In the genomic region with DNA sequence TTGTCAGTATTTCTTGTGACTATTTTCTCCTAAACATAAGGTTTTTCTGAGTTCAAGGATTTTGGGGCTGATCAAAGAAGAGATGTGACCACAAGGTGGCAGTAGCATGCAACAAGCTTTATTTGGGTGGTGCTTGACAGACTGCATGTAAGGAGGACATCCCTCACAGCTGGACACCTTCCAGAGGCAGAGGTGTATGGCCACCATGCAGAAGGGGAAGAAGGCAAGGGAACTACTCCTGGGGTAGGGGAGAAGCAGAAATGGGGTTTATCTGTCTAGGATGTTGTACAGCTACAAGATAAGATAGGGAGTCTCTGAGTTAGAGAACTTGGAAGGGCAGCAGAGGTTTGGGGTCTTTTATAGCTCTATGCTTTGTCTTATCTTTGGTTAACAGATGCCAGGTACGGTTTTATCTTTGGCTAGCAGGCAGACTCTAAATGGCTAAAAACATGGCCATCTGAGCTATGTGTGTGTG, we compare ENCODE assay signal across 1 cellular context.
TF ChIP-seq lines count a peak whose summit lies in the region.

No MANE protein-coding gene starts in this region.

TF ChIP-seq in K562, 482 proteins besides CTCF, POLR2A, EP300 and RAD21 (continued from another document and continues in another):
- TF ChIP-seq, protein P1, sequence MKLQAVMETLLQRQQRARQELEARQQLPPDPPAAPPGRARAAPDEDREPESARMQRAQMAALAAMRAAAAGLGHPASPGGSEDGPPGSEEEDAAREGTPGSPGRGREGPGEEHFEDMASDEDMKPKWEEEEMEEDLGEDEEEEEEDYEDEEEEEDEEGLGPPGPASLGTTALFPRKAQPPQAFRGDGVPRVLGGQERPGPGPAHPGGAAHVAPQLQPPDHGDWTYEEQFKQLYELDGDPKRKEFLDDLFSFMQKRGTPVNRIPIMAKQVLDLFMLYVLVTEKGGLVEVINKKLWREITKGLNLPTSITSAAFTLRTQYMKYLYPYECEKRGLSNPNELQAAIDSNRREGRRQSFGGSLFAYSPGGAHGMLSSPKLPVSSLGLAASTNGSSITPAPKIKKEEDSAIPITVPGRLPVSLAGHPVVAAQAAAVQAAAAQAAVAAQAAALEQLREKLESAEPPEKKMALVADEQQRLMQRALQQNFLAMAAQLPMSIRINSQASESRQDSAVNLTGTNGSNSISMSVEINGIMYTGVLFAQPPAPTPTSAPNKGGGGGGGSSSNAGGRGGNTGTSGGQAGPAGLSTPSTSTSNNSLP (IDR thresholded peaks at IDR 0.05; ENCODE audit: borderline replicate concordance, low read depth, low read length): no peak
- no peak for TF ChIP-seq NFE2L1 (tag; IDR thresholded peaks at IDR 0.05; ENCODE audit: borderline replicate concordance, low read depth)
- TF ChIP-seq, protein P2, sequence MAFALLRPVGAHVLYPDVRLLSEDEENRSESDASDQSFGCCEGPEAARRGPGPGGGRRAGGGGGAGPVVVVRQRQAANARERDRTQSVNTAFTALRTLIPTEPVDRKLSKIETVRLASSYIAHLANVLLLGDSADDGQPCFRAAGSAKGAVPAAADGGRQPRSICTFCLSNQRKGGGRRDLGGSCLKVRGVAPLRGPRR (CRISPR knock-in tag; IDR thresholded peaks at IDR 0.05): no peak
- TF ChIP-seq ZNF507 (tag; conservative IDR thresholded peaks at IDR 0.05): no peak
- peak; percentile 100 for TF ChIP-seq CTBP1 (IDR thresholded peaks at IDR 0.05; ENCODE audit: borderline replicate concordance)
- TF ChIP-seq KDM4B (IDR thresholded peaks at IDR 0.05; ENCODE audit: borderline replicate concordance in 2 of 2, low read depth in 1 of 2): no peak
- peak; percentile 57; the same call in 1 of the 2 replicates for TF ChIP-seq FOXK1 (CRISPR knock-in tag; IDR thresholded peaks at IDR 0.05; ENCODE audit: borderline replicate concordance)
- peak; percentile 80 for TF ChIP-seq DACH1 (IDR thresholded peaks at IDR 0.05; ENCODE audit: partially characterized antibody)
- 0 out of 2 replicates have a peak, but pooled peaks have one; percentile 21 for TF ChIP-seq ZNF23 (CRISPR knock-in tag; IDR thresholded peaks at IDR 0.05)
- TF ChIP-seq, protein P3, sequence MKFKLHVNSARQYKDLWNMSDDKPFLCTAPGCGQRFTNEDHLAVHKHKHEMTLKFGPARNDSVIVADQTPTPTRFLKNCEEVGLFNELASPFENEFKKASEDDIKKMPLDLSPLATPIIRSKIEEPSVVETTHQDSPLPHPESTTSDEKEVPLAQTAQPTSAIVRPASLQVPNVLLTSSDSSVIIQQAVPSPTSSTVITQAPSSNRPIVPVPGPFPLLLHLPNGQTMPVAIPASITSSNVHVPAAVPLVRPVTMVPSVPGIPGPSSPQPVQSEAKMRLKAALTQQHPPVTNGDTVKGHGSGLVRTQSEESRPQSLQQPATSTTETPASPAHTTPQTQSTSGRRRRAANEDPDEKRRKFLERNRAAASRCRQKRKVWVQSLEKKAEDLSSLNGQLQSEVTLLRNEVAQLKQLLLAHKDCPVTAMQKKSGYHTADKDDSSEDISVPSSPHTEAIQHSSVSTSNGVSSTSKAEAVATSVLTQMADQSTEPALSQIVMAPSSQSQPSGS (CRISPR knock-in tag; IDR thresholded peaks at IDR 0.05): no peak
- TF ChIP-seq, protein P4, sequence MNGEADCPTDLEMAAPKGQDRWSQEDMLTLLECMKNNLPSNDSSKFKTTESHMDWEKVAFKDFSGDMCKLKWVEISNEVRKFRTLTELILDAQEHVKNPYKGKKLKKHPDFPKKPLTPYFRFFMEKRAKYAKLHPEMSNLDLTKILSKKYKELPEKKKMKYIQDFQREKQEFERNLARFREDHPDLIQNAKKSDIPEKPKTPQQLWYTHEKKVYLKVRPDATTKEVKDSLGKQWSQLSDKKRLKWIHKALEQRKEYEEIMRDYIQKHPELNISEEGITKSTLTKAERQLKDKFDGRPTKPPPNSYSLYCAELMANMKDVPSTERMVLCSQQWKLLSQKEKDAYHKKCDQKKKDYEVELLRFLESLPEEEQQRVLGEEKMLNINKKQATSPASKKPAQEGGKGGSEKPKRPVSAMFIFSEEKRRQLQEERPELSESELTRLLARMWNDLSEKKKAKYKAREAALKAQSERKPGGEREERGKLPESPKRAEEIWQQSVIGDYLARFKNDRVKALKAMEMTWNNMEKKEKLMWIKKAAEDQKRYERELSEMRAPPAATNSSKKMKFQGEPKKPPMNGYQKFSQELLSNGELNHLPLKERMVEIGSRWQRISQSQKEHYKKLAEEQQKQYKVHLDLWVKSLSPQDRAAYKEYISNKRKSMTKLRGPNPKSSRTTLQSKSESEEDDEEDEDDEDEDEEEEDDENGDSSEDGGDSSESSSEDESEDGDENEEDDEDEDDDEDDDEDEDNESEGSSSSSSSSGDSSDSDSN (IDR thresholded peaks at IDR 0.05; ENCODE audit: borderline replicate concordance in 1 of 2, low read depth in 2 of 2, low read length in 2 of 2): peak in 1 of 2 experiments; percentile 85; a peak in 2 of 4 replicates
- no peak for TF ChIP-seq ZFP30 (CRISPR knock-in tag; IDR thresholded peaks at IDR 0.05; ENCODE audit: borderline replicate concordance)
- peak; percentile 98 for TF ChIP-seq NCOR1 (IDR thresholded peaks at IDR 0.05)
- TF ChIP-seq, protein P5, sequence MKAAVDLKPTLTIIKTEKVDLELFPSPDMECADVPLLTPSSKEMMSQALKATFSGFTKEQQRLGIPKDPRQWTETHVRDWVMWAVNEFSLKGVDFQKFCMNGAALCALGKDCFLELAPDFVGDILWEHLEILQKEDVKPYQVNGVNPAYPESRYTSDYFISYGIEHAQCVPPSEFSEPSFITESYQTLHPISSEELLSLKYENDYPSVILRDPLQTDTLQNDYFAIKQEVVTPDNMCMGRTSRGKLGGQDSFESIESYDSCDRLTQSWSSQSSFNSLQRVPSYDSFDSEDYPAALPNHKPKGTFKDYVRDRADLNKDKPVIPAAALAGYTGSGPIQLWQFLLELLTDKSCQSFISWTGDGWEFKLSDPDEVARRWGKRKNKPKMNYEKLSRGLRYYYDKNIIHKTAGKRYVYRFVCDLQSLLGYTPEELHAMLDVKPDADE (conservative IDR thresholded peaks at IDR 0.05; ENCODE audit: control insufficient read depth, low read depth, low read length): no peak
- TF ChIP-seq, protein P6, sequence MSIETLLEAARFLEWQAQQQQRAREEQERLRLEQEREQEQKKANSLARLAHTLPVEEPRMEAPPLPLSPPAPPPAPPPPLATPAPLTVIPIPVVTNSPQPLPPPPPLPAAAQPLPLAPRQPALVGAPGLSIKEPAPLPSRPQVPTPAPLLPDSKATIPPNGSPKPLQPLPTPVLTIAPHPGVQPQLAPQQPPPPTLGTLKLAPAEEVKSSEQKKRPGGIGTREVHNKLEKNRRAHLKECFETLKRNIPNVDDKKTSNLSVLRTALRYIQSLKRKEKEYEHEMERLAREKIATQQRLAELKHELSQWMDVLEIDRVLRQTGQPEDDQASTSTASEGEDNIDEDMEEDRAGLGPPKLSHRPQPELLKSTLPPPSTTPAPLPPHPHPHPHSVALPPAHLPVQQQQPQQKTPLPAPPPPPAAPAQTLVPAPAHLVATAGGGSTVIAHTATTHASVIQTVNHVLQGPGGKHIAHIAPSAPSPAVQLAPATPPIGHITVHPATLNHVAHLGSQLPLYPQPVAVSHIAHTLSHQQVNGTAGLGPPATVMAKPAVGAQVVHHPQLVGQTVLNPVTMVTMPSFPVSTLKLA (conservative IDR thresholded peaks at IDR 0.05): peak; percentile 45 to 73; a peak in 3 of 4 replicates
- TF ChIP-seq, protein P7, sequence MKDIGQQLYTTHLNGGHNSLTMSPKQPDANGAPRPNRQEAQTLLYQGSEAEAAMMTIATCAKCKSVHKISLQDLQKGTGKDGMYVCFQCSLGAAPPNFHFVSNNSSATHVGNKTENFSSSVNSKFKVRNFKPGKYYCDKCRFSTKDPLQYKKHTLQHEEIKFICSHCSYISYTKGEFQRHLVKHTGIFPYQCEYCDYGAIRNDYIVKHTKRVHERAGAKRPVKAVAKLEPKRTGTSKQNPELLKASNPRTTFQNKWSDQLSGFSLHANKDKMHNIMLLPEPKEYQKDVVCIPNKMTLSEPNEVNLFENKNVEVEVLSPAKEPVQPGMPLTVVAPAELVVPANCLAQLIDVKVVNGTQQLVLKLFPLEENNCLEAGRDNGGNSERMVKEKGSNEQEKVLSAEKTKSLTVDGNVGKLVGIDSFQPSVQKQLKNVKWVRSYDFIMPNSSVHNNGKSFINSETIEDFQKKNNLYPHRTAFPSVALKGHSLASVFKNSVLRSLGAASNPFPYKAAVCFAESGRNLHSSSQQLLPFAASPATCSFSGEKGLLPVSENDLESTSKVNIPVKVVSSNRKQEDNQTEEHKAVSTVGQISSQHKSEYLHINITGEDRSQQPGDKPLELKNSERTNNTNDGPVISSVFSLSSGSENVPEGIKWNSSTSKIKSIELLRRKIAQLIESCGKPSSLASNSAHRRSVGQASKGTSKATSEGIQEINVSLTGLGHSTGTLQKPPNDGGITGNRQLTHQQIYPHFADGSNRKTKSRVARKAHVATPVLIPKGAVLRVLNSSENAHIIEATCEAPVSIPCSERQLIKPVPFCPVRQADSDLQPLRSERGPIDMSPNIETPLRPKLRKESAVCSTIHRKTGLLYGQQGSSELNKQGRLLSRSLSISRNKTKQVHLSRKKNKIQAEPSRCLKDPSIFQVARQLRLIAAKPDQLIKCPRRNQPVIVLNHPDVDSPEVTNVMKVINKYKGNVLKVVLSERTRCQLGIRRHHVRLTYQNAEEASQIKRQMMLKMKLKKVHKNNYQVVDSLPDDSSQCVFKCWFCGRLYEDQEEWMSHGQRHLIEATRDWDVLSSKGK (CRISPR knock-in tag; IDR thresholded peaks at IDR 0.05): no peak
- TF ChIP-seq RBM34 (IDR thresholded peaks at IDR 0.05; ENCODE audit: borderline replicate concordance, insufficient read depth, low read length): no peak
- TF ChIP-seq NR1H2 (CRISPR knock-in tag; IDR thresholded peaks at IDR 0.05): no peak
- TF ChIP-seq, protein P8, sequence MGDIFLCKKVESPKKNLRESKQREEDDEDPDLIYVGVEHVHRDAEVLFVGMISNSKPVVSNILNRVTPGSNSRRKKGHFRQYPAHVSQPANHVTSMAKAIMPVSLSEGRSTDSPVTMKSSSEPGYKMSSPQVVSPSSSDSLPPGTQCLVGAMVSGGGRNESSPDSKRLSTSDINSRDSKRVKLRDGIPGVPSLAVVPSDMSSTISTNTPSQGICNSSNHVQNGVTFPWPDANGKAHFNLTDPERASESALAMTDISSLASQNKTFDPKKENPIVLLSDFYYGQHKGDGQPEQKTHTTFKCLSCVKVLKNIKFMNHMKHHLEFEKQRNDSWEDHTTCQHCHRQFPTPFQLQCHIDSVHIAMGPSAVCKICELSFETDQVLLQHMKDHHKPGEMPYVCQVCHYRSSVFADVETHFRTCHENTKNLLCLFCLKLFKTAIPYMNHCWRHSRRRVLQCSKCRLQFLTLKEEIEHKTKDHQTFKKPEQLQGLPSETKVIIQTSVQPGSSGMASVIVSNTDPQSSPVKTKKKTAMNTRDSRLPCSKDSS (IDR thresholded peaks at IDR 0.05; ENCODE audit: low read depth, partially characterized antibody): no peak
- TF ChIP-seq ZNF696 (CRISPR knock-in tag; conservative IDR thresholded peaks at IDR 0.05): no peak
- TF ChIP-seq, protein P9, sequence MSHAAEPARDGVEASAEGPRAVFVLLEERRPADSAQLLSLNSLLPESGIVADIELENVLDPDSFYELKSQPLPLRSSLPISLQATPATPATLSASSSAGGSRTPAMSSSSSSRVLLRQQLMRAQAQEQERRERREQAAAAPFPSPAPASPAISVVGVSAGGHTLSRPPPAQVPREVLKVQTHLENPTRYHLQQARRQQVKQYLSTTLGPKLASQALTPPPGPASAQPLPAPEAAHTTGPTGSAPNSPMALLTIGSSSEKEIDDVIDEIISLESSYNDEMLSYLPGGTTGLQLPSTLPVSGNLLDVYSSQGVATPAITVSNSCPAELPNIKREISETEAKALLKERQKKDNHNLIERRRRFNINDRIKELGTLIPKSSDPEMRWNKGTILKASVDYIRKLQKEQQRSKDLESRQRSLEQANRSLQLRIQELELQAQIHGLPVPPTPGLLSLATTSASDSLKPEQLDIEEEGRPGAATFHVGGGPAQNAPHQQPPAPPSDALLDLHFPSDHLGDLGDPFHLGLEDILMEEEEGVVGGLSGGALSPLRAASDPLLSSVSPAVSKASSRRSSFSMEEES (CRISPR knock-in tag; IDR thresholded peaks at IDR 0.05): no peak
- TF ChIP-seq ZNF77 (CRISPR knock-in tag; IDR thresholded peaks at IDR 0.05): no peak
- TF ChIP-seq KDM2B (CRISPR knock-in tag; IDR thresholded peaks at IDR 0.05): no peak
- TF ChIP-seq HIVEP1 (CRISPR knock-in tag; IDR thresholded peaks at IDR 0.05): no peak
- no peak for TF ChIP-seq ZNF717 (CRISPR knock-in tag; IDR thresholded peaks at IDR 0.05)
- TF ChIP-seq, protein P10, sequence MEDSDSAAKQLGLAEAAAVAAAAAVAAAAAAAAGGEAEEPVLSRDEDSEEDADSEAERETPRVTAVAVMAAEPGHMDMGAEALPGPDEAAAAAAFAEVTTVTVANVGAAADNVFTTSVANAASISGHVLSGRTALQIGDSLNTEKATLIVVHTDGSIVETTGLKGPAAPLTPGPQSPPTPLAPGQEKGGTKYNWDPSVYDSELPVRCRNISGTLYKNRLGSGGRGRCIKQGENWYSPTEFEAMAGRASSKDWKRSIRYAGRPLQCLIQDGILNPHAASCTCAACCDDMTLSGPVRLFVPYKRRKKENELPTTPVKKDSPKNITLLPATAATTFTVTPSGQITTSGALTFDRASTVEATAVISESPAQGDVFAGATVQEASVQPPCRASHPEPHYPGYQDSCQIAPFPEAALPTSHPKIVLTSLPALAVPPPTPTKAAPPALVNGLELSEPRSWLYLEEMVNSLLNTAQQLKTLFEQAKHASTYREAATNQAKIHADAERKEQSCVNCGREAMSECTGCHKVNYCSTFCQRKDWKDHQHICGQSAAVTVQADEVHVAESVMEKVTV (CRISPR knock-in tag; IDR thresholded peaks at IDR 0.05): peak; percentile 78
- no peak for TF ChIP-seq BACH1 (tag; IDR thresholded peaks at IDR 0.05)
- TF ChIP-seq NFE2 (IDR thresholded peaks at IDR 0.05; ENCODE audit: low read depth): peak; percentile 24; the same call in 1 of the 2 replicates
- TF ChIP-seq RB1 (IDR thresholded peaks at IDR 0.05; ENCODE audit: low read depth): peak; percentile 36; the same call in 1 of the 2 replicates
- TF ChIP-seq ETV1 (tag; conservative IDR thresholded peaks at IDR 0.05; ENCODE audit: low read depth): peak; percentile 73
- peak; percentile 87 for TF ChIP-seq STAT5A (IDR thresholded peaks at IDR 0.05; ENCODE audit: borderline replicate concordance, low read length)
- no peak for TF ChIP-seq BMI1 (IDR thresholded peaks at IDR 0.05; ENCODE audit: low read length)
- TF ChIP-seq, protein P11, sequence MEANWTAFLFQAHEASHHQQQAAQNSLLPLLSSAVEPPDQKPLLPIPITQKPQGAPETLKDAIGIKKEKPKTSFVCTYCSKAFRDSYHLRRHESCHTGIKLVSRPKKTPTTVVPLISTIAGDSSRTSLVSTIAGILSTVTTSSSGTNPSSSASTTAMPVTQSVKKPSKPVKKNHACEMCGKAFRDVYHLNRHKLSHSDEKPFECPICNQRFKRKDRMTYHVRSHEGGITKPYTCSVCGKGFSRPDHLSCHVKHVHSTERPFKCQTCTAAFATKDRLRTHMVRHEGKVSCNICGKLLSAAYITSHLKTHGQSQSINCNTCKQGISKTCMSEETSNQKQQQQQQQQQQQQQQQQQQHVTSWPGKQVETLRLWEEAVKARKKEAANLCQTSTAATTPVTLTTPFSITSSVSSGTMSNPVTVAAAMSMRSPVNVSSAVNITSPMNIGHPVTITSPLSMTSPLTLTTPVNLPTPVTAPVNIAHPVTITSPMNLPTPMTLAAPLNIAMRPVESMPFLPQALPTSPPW (CRISPR knock-in tag; IDR thresholded peaks at IDR 0.05): peak; percentile 29; the same call in 1 of the 2 replicates
- TF ChIP-seq HDAC1 (IDR thresholded peaks at IDR 0.05): peak; percentile 75 to 99
- no peak for TF ChIP-seq IRF2 (CRISPR knock-in tag; IDR thresholded peaks at IDR 0.05)
- no peak for TF ChIP-seq RBM22 (IDR thresholded peaks at IDR 0.05; ENCODE audit: low read depth, low read length, poor library complexity, severe bottlenecking)
- peak; percentile 90 for TF ChIP-seq MEF2D (tag; conservative IDR thresholded peaks at IDR 0.05; ENCODE audit: low read depth)
- TF ChIP-seq FOSL1 (tag; conservative IDR thresholded peaks at IDR 0.05): peak; percentile 50; the same call in 1 of the 2 replicates
- no peak for TF ChIP-seq BDP1 (IDR thresholded peaks at IDR 0.05; ENCODE audit: insufficient read depth, insufficient read length)
- no peak for TF ChIP-seq C11orf30 (IDR thresholded peaks at IDR 0.05; ENCODE audit: low read depth)
- peak; percentile 98 for TF ChIP-seq PHB2 (IDR thresholded peaks at IDR 0.05; ENCODE audit: low read depth)
